Comparison of ENCODE assay signal across 20 cellular contexts in the genomic region with DNA sequence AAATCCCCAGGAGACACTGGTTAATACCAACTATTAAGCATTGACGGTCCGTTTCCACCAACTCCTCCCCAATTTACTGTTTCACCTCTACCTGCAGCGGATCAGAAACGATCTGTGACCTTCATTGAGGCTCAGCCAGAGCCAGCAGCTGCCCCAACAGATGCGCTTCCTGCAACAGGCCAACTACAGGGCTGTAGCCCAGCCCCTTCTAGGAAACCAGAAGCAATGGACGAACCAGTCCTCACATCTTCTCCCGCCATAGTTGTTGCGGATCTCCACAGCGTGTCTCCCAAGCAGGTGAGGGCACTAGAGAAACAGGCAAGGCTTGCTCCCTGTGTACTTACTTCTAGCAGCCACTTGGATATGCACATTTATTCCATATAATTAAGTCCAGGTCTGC.
"Had no signal": no experiment of that assay in that cellular context is flagged by ENCODE, and none has a peak within 500 bp of the region (broad histone marks: within the 10 kb centered on the region; RNA-seq: fewer than 3 reads in every experiment).

No MANE protein-coding gene starts in this region.

- H3K36me3 Mint-ChIP-seq: IgD-negative memory B cell had no signal

- H3K9me3 ChIP-seq: SJSA1 had no signal

- DNase-seq: KBM-7, MV-4-11, NCI-H1048, NCI-H1105, NCI-H1417, NCI-H1436 treated with DMSO at 0.1 percent for 48 hours, NCI-H1694, NCI-H187 treated with DMSO at 0.1 percent for 48 hours, NCI-H2029 treated with DMSO at 0.1 percent for 48 hours, NCI-H2171 treated with DMSO at 0.1 percent for 48 hours, NCI-H524, NCI-H526 treated with DMSO at 0.1 percent for 48 hours, NCI-H748 treated with DMSO at 0.1 percent for 48 hours, Right ventricle myocardium superior, RPMI8226, SIG-M5 had no signal

- FAIRE-seq: RCC 7860 had no signal

- H3K36me3 ChIP-seq: SJSA1 had no signal

- H3K4me3 Mint-ChIP-seq: IgD-negative memory B cell had no signal

- H3K27me3 ChIP-seq: SJSA1 had no signal

- H3K4me3 ChIP-seq: SJSA1, SK-N-MC had no signal

- H3K4me1 ChIP-seq: SJSA1 had no signal

- H3K27ac Mint-ChIP-seq: IgD-negative memory B cell had no signal

- H3K27ac ChIP-seq: SJSA1, SK-N-MC had no signal

- H3K9me3 Mint-ChIP-seq: IgD-negative memory B cell had no signal

- H3K4me1 Mint-ChIP-seq: IgD-negative memory B cell had no signal
